Comparison of ENCODE assay signal across 24 cellular contexts in genomic region chr5:14097998-14098471, GRCh38. TPM values are rescaled to one million over a fixed set of nuclear protein-coding genes. Genes with fewer than 3 reads are reported as not detected.
DNase-seq lines count a peak whose midpoint lies in the region; ATAC-seq and TF ChIP-seq lines count a peak whose summit lies in the region.
"Had no signal": no experiment of that assay in that cellular context is flagged by ENCODE, and none has a peak within 500 bp of the region (broad histone marks: within the 10 kb centered on the region; RNA-seq: fewer than 3 reads in every experiment).

No MANE protein-coding gene starts in this region.

- in situ Hi-C loops in Panc1 (cut with HindIII; ENCODE audit: low pct_unique_long_range_greater_than_20kb, low sequenced_read_pairs): no loop called here

- CTCF ChIA-PET in Panc1 (lab: Charles Lee): no interaction called here
- CTCF ChIA-PET in activated CD8-positive, alpha-beta T cell treated with anti-CD3 and anti-CD28 coated beads for 36 hours (lab: Charles Lee): no interaction called here

- intact Hi-C loops in Panc1 (cut with micrococcal nuclease; ENCODE audit: unreplicated experiment): no loop called here
- intact Hi-C loops in activated CD8-positive, alpha-beta T cell treated with anti-CD3 and anti-CD28 coated beads for 36 hours (cut with micrococcal nuclease): no loop called here

- no peaks in the 10 kb centered on the region for H3K36me3 ChIP-seq in Panc1 (ENCODE audit: control insufficient read depth, insufficient read depth, low read length)
- H3K36me3 ChIP-seq: vagina had no signal

- no peak overlapping the region for H3K4me3 Mint-ChIP-seq in activated CD8-positive, alpha-beta T cell treated with anti-CD3 and anti-CD28 coated beads for 36 hours
- H3K4me3 Mint-ChIP-seq in chondrocyte (ENCODE audit: unreplicated experiment): no peak overlapping the region
- H3K4me3 Mint-ChIP-seq: activated naive CD4-positive, alpha-beta T cell treated with anti-CD3 and anti-CD28 coated beads for 36 hours; brain; CD4-positive, alpha-beta T cell; IgD-negative memory B cell; natural killer cell treated with Interleukin-12 subunit alpha and Interleukin-12 subunit beta and Interleukin-15 and Interleukin-18, amount 100 ng/mL, for 72 hours had no signal

- peak overlapping the region; percentile 100 for H3K27ac ChIP-seq in Panc1 (ENCODE audit: low read length)
- H3K27ac ChIP-seq: hepatocyte, skin epidermis, vagina had no signal

- TF ChIP-seq CTCF in Panc1 (IDR thresholded peaks at IDR 0.05): no peak
- no peak for TF ChIP-seq CTCF in fibroblast of mammary gland (conservative IDR thresholded peaks at IDR 0.05; ENCODE audit: control insufficient read depth, insufficient read depth, low read depth, low read length)
- TF ChIP-seq CTCF in activated CD8-positive, alpha-beta T cell treated with anti-CD3 and anti-CD28 coated beads for 36 hours (IDR thresholded peaks at IDR 0.05): no peak
- no peak for TF ChIP-seq CTCF in chondrocyte (IDR thresholded peaks at IDR 0.05)

- H3K9me3 ChIP-seq in Panc1 (ENCODE audit: control insufficient read depth, insufficient read depth, low read depth, low read length): peaks cover 9% of the 10 kb centered on the region; the same call in 1 of the 2 replicates
- H3K9me3 ChIP-seq: vagina had no signal

- H3K4me1 Mint-ChIP-seq in activated CD8-positive, alpha-beta T cell treated with anti-CD3 and anti-CD28 coated beads for 36 hours (ENCODE audit: low read depth): no peaks in the 10 kb centered on the region
- peaks cover 7% of the 10 kb centered on the region for H3K4me1 Mint-ChIP-seq in chondrocyte (ENCODE audit: low read depth)
- H3K4me1 Mint-ChIP-seq: brain, IgD-negative memory B cell had no signal

- POLR2A ChIA-PET in Panc1 (lab: Charles Lee): no interaction called here
- POLR2A ChIA-PET in activated CD8-positive, alpha-beta T cell treated with anti-CD3 and anti-CD28 coated beads for 36 hours (lab: Charles Lee): no interaction called here

- no peak overlapping the region for H3K4me3 ChIP-seq in Panc1 (ENCODE audit: low read depth in 2 of 2, low read length in 2 of 2)
- H3K4me3 ChIP-seq in fibroblast of mammary gland (ENCODE audit: control insufficient read depth, low read depth, low read length): no peak overlapping the region
- H3K4me3 ChIP-seq: hepatocyte, skin epidermis, vagina had no signal

- H3K27me3 Mint-ChIP-seq in activated CD8-positive, alpha-beta T cell treated with anti-CD3 and anti-CD28 coated beads for 36 hours: peaks cover 2% of the 10 kb centered on the region
- no peaks in the 10 kb centered on the region for H3K27me3 Mint-ChIP-seq in chondrocyte (ENCODE audit: low read depth)
- H3K27me3 Mint-ChIP-seq: CD4-positive, alpha-beta T cell had no signal

- BruUV-seq in Panc1 (replicated peaks; lab: Mats Ljungman, UMichigan): no TSS peak

- H3K9me3 Mint-ChIP-seq in activated CD8-positive, alpha-beta T cell treated with anti-CD3 and anti-CD28 coated beads for 36 hours: peaks cover 2% of the 10 kb centered on the region
- H3K9me3 Mint-ChIP-seq in chondrocyte (ENCODE audit: low read depth): peaks cover 6% of the 10 kb centered on the region
- H3K9me3 Mint-ChIP-seq: natural killer cell treated with Interleukin-12 subunit alpha and Interleukin-12 subunit beta and Interleukin-15 and Interleukin-18, amount 100 ng/mL, for 72 hours had no signal

- no peaks in the 10 kb centered on the region for H3K36me3 Mint-ChIP-seq in activated CD8-positive, alpha-beta T cell treated with anti-CD3 and anti-CD28 coated beads for 36 hours (ENCODE audit: low read depth)
- no peaks in the 10 kb centered on the region for H3K36me3 Mint-ChIP-seq in chondrocyte (ENCODE audit: low read depth)
- H3K36me3 Mint-ChIP-seq: brain; natural killer cell treated with Interleukin-12 subunit alpha and Interleukin-12 subunit beta and Interleukin-15 and Interleukin-18, amount 100 ng/mL, for 72 hours had no signal

- DNase-seq in GM03348 (ENCODE audit: low spot score): peak; percentile 38
- no peak for DNase-seq in Panc1 (ENCODE audit: low read depth, low spot score)
- peak; percentile 78 for DNase-seq in fibroblast of mammary gland (ENCODE audit: low read depth)
- no peak for DNase-seq in activated CD8-positive, alpha-beta T cell treated with anti-CD3 and anti-CD28 coated beads for 36 hours
- no peak for DNase-seq in superior temporal gyrus (ENCODE audit: extremely low spot score)
- DNase-seq in chondrocyte (ENCODE audit: low spot score): no peak
- DNase-seq: activated CD4-positive, alpha-beta T cell treated with anti-CD3 and anti-CD28 coated beads, Interleukin-2, amount 50 U/mL, for 4 hours; activated naive CD4-positive, alpha-beta T cell treated with anti-CD3 and anti-CD28 coated beads for 36 hours; CD4-positive, alpha-beta T cell; DMS79; erythroblast; kidney; NCI-H2081; NCI-H510A treated with DMSO at 0.1 percent for 48 hours; SIG-M5; stimulated activated CD4-positive, alpha-beta T cell treated with anti-CD3 and anti-CD28 coated beads, Interleukin-4, amount 100 ng/mL, for 1 hour had no signal

- H3K27me3 ChIP-seq in Panc1 (ENCODE audit: control insufficient read depth, insufficient read depth, low read length): no peaks in the 10 kb centered on the region
- H3K27me3 ChIP-seq: vagina had no signal

- ATAC-seq in Panc1: no peak
- no peak for ATAC-seq in activated CD8-positive, alpha-beta T cell treated with anti-CD3 and anti-CD28 coated beads for 36 hours
- ATAC-seq in GM21447 (IDR thresholded peaks at IDR 0.05; ENCODE audit: unreplicated experiment): no peak
- ATAC-seq: natural killer cell treated with Interleukin-12 subunit alpha and Interleukin-12 subunit beta and Interleukin-15 and Interleukin-18, amount 100 ng/mL, for 72 hours had no signal

- H3K27ac Mint-ChIP-seq in activated CD8-positive, alpha-beta T cell treated with anti-CD3 and anti-CD28 coated beads for 36 hours: no peak overlapping the region
- no peak overlapping the region for H3K27ac Mint-ChIP-seq in chondrocyte (ENCODE audit: unreplicated experiment)
- H3K27ac Mint-ChIP-seq: activated naive CD4-positive, alpha-beta T cell treated with anti-CD3 and anti-CD28 coated beads for 36 hours; brain; CD4-positive, alpha-beta T cell; IgD-negative memory B cell; natural killer cell treated with Interleukin-12 subunit alpha and Interleukin-12 subunit beta and Interleukin-15 and Interleukin-18, amount 100 ng/mL, for 72 hours; progenitor cell of endocrine pancreas had no signal

- peaks cover 12% of the 10 kb centered on the region for H3K4me1 ChIP-seq in Panc1 (ENCODE audit: control insufficient read depth, insufficient read depth, low read length)
- H3K4me1 ChIP-seq: vagina had no signal

RNA-seq across cellular contexts. Expression of gene TRIO, which starts 45.1 kb away (rescaled TPM):
- total RNA-seq in Panc1 (2021; ENCODE audit: unreplicated experiment) (349 TPM), chondrocyte (200 to 271 TPM (median 217 TPM) in 3 replicates)
- 213 TPM for polyA plus RNA-seq in Panc1 (2012; ENCODE audit: insufficient read length)
- total RNA-seq in activated CD8-positive, alpha-beta T cell treated with anti-CD3 and anti-CD28 coated beads for 36 hours: 10 to 100 TPM; 11.4 to 11.5 TPM

Comparison
In these comparisons a context has a peak if more than half of its experiments do, and no peak if none do; other contexts are left out.
1. DNase-seq: peak in GM03348 (single experiment) and fibroblast of mammary gland (single experiment); none in Panc1 (single experiment), activated CD8-positive, alpha-beta T cell treated with anti-CD3 and anti-CD28 coated beads for 36 hours (single experiment), superior temporal gyrus (single experiment) and chondrocyte (single experiment).
2. RNA of gene TRIO, which starts 45.1 kb away (total RNA-seq): 349 TPM in Panc1 (single experiment) and 200 to 271 TPM in chondrocyte; 11.4 to 11.5 TPM in activated CD8-positive, alpha-beta T cell treated with anti-CD3 and anti-CD28 coated beads for 36 hours; every median in the first group is over 10 times any median in the second.